Comparison of ENCODE assay signal across 14 cellular contexts in the genomic region with DNA sequence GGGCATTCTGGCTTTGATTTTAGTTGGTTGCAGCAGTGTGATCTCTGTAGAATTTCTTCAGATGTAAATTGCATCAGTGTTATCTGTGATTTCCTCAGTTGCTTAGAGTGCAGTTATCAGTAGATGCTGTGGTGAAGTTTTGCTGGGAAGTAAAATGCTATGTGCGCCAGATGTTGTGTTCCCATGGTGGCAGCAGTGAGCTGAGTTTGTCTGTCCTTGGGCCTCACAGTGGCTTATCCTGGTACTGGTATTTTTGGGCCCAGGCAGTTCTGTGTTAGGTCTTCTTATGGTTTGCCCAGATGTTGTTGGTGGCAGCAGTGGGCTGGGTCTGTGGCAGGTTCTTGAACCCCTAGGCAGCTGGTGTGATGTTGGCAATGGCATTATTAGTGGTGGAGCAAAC.
"Had no signal": no experiment of that assay in that cellular context is flagged by ENCODE, and none has a peak within 500 bp of the region (broad histone marks: within the 10 kb centered on the region; RNA-seq: fewer than 3 reads in every experiment).

No MANE protein-coding gene starts in this region.

- H3K27ac ChIP-seq: colonic mucosa, heart right ventricle, parathyroid adenoma, testis had no signal

- H3K79me2 ChIP-seq: parathyroid adenoma had no signal

- H3K27me3 ChIP-seq: colonic mucosa, heart right ventricle, testis had no signal

- ATAC-seq: activated T-helper 17 cell treated with anti-CD3 and anti-CD28 coated beads, Interleukin-2, amount 50 U/mL, for 72 hours; heart right ventricle; stimulated activated naive CD8-positive, alpha-beta T cell treated with anti-CD3 and anti-CD28 coated beads, Interleukin-15, amount 100 ng/mL, for 72 hours had no signal

- H3K36me3 ChIP-seq: colonic mucosa, heart right ventricle had no signal

- DNase-seq: activated B cell treated with CpG ODN at 0.5 μM for 24 hours; activated CD4-positive, alpha-beta T cell treated with anti-CD3 and anti-CD28 coated beads, Interleukin-2, amount 10 ng/mL, durations not matched to agents 7 days and 5 days; activated CD8-positive, alpha-beta memory T cell treated with anti-CD3 and anti-CD28 coated beads for 24 hours; activated naive CD4-positive, alpha-beta T cell treated with anti-CD3 and anti-CD28 coated beads for 36 hours; activated T-cell treated with anti-CD3 and anti-CD28 coated beads for 4 hours; caudate nucleus; colonic mucosa; heart right ventricle; stimulated activated CD4-positive, alpha-beta T cell treated with anti-CD3 and anti-CD28 coated beads, Interleukin-4, amount 100 ng/mL, for 1 hour; stimulated activated CD8-positive, alpha-beta memory T cell treated with anti-CD3 and anti-CD28 coated beads, Interleukin-4, amount 100 ng/mL, for 48 hours; stimulated activated naive CD8-positive, alpha-beta T cell treated with anti-CD3 and anti-CD28 coated beads, Interleukin-15, amount 100 ng/mL, for 72 hours; testis had no signal

- H3K4me1 ChIP-seq: colonic mucosa, heart right ventricle, parathyroid adenoma, testis had no signal

- H2AFZ ChIP-seq: parathyroid adenoma had no signal

- H3K9me3 ChIP-seq: colonic mucosa, testis had no signal

- H3K9ac ChIP-seq: parathyroid adenoma had no signal

- H3K4me3 ChIP-seq: colonic mucosa, heart right ventricle, testis had no signal
